Comparison of ENCODE assay signal across 8 cellular contexts in genomic region chr21:39388038-39388810, GRCh38. TPM values are rescaled to one million over a fixed set of nuclear protein-coding genes. Genes with fewer than 3 reads are reported as not detected.
DNase-seq lines count a peak whose midpoint lies in the region; ATAC-seq, FAIRE-seq and TF ChIP-seq lines count a peak whose summit lies in the region.

No MANE protein-coding gene starts in this region.

- H3K9me2 ChIP-seq in DOHH2 (replicated peaks; ENCODE audit: control insufficient read depth, low read length) (no peaks in the 10 kb centered on the region), GM23248 (ENCODE audit: insufficient read depth) (no peaks in the 10 kb centered on the region)

- peaks cover 11% of the 10 kb centered on the region for H3F3A ChIP-seq in DOHH2 (ENCODE audit: control insufficient read depth, insufficient read depth)
- H3F3A ChIP-seq in GM23248 (ENCODE audit: insufficient read depth) = peaks cover 10% of the 10 kb centered on the region

- peak overlapping the region; percentile 81 for H3K4me3 ChIP-seq in DOHH2 (ENCODE audit: low read length)
- peak overlapping the region; percentile 78 for H3K4me3 ChIP-seq in GM23248
- peak overlapping the region; percentile 65 for H3K4me3 ChIP-seq in fibroblast of pulmonary artery (replicated peaks; ENCODE audit: low read depth, low read length)

- H4K20me1 ChIP-seq in DOHH2 (ENCODE audit: control insufficient read depth, insufficient read depth, low read depth, low read length) = no peaks in the 10 kb centered on the region
- no peaks in the 10 kb centered on the region; the same call in 1 of the 2 replicates for H4K20me1 ChIP-seq in GM23248 (ENCODE audit: insufficient read depth)

- no peaks in the 10 kb centered on the region for H3K27me3 Mint-ChIP-seq in natural killer cell treated with Interleukin-12 subunit alpha and Interleukin-12 subunit beta and Interleukin-15 and Interleukin-18, amount 100 ng/mL, for 72 hours

- TF ChIP-seq CTCF in DOHH2 (IDR thresholded peaks at IDR 0.05; ENCODE audit: low read depth, low read length, poor library complexity, severe bottlenecking) = peak; percentile 93
- peak; percentile 78 for TF ChIP-seq CTCF in fibroblast of pulmonary artery (IDR thresholded peaks at IDR 0.05; ENCODE audit: low read length, missing control alignments)

- peak overlapping the region; percentile 82 for H3K27ac ChIP-seq in DOHH2 (ENCODE audit: low read depth, low read length)
- peak overlapping the region; percentile 66 for H3K27ac ChIP-seq in GM23248

- H3K36me3 Mint-ChIP-seq in natural killer cell treated with Interleukin-12 subunit alpha and Interleukin-12 subunit beta and Interleukin-15 and Interleukin-18, amount 100 ng/mL, for 72 hours = peaks cover 5% of the 10 kb centered on the region

- in situ Hi-C loops in GM23248 (cut with MboI) = no loop called here

- H3K9ac ChIP-seq in GM23248 = peak overlapping the region; percentile 78

- H3K9me3 ChIP-seq in DOHH2 (ENCODE audit: control insufficient read depth, insufficient read depth, low read length) (no peaks in the 10 kb centered on the region), GM23248 (ENCODE audit: low read depth) (no peaks in the 10 kb centered on the region)

- peak; percentile 83 to 89 for ATAC-seq in natural killer cell treated with Interleukin-12 subunit alpha and Interleukin-12 subunit beta and Interleukin-15 and Interleukin-18, amount 100 ng/mL, for 72 hours

- peak overlapping the region; percentile 94 for H2AFZ ChIP-seq in GM23248

- peak overlapping the region; percentile 95 for H3K4me3 Mint-ChIP-seq in natural killer cell treated with Interleukin-12 subunit alpha and Interleukin-12 subunit beta and Interleukin-15 and Interleukin-18, amount 100 ng/mL, for 72 hours

- 1 to 2% methylated on average over 35 of the region's 35 CpGs for WGBS in GM23248 (ENCODE audit: low coverage in 1 of 2, low lambda C conversion rate in 2 of 2, missing lambda C conversion rate in 2 of 2), 2 experiments

- H3K4me1 Mint-ChIP-seq in natural killer cell treated with Interleukin-12 subunit alpha and Interleukin-12 subunit beta and Interleukin-15 and Interleukin-18, amount 100 ng/mL, for 72 hours (ENCODE audit: low read depth in 2 of 2) = peaks cover 18 to 40% of the 10 kb centered on the region in 2 donors

- H3K27me3 ChIP-seq in DOHH2 (ENCODE audit: control insufficient read depth, low read length) (no peaks in the 10 kb centered on the region), GM23248 (replicated peaks; ENCODE audit: insufficient read depth) (no peaks in the 10 kb centered on the region)

- H3K36me3 ChIP-seq in DOHH2 (ENCODE audit: control insufficient read depth, low read length) = peaks cover 44% of the 10 kb centered on the region
- peaks cover 17% of the 10 kb centered on the region for H3K36me3 ChIP-seq in GM23248 (ENCODE audit: low read depth)

- H3K9me3 Mint-ChIP-seq in natural killer cell treated with Interleukin-12 subunit alpha and Interleukin-12 subunit beta and Interleukin-15 and Interleukin-18, amount 100 ng/mL, for 72 hours = no peaks in the 10 kb centered on the region

- DNase-seq in GM23248 = peak; percentile 92
- DNase-seq in KG1 (lab: John Stamatoyannopoulos, UW) = peak; percentile 82
- peak; percentile 63 for DNase-seq in RCC 7860 (ENCODE audit: low spot score)
- DNase-seq in activated T-helper 1 cell treated with anti-CD3 and anti-CD28 coated beads, Interleukin-2, amount 50 U/mL, for 16 hours (ENCODE audit: low read depth in 1 of 2, low spot score in 1 of 2) = peak; percentile 82 to 86
- DNase-seq in fibroblast of pulmonary artery (ENCODE audit: low read depth) = peak; percentile 84
- peak; percentile 91 for DNase-seq in natural killer cell treated with Interleukin-12 subunit alpha and Interleukin-12 subunit beta and Interleukin-15 and Interleukin-18, amount 100 ng/mL, for 72 hours (ENCODE audit: low spot score)
- peak; percentile 60 to 85 (median 82) for DNase-seq in stimulated activated naive CD4-positive, alpha-beta T cell (lab: John Stamatoyannopoulos, UW)

- H3K4me2 ChIP-seq in DOHH2 (ENCODE audit: low read length) (peak overlapping the region; percentile 98), GM23248 (ENCODE audit: unreplicated experiment) (peak overlapping the region; percentile 98)

- peaks cover 30% of the 10 kb centered on the region for H3K4me1 ChIP-seq in DOHH2 (ENCODE audit: control insufficient read depth, low read length)
- peaks cover 9% of the 10 kb centered on the region; the same call in 1 of the 2 replicates for H3K4me1 ChIP-seq in GM23248 (ENCODE audit: insufficient read depth)

- FAIRE-seq in RCC 7860 (lab: Jason Lieb, UNC) = no peak

- H3K79me2 ChIP-seq in DOHH2 (ENCODE audit: control insufficient read depth, low read length) = peaks cover 64% of the 10 kb centered on the region
- H3K79me2 ChIP-seq in GM23248 (ENCODE audit: insufficient read depth) = peaks cover 67% of the 10 kb centered on the region

- H3K27ac Mint-ChIP-seq in natural killer cell treated with Interleukin-12 subunit alpha and Interleukin-12 subunit beta and Interleukin-15 and Interleukin-18, amount 100 ng/mL, for 72 hours = peak overlapping the region; percentile 73 to 87

RNA-seq across cellular contexts. Expression of gene HMGN1, which starts 39.3 kb away (rescaled TPM):
- total RNA-seq in GM23248 (2014; rRNA removed; shearing (Covaris generic)) = 191 and 192 TPM in 2 replicates
- 340 and 349 TPM in 2 replicates for polyA plus RNA-seq in GM23248 (2016; fragmentation: Nextera tagmentation; extraction: Ambion mirVana)
- 100 to 1,000 TPM; 229 to 323 TPM for total RNA-seq in natural killer cell treated with Interleukin-12 subunit alpha and Interleukin-12 subunit beta and Interleukin-15 and Interleukin-18, amount 100 ng/mL, for 72 hours

RNA-seq across cellular contexts. Expression of gene LCA5L, which starts 57.4 kb away (rescaled TPM):
- total RNA-seq in GM23248 (2014; rRNA removed; shearing (Covaris generic)) = 1.1 TPM in 2 replicates
- 2.4 and 3.0 TPM in 2 replicates for polyA plus RNA-seq in GM23248 (2016; fragmentation: Nextera tagmentation; extraction: Ambion mirVana)
- total RNA-seq in natural killer cell treated with Interleukin-12 subunit alpha and Interleukin-12 subunit beta and Interleukin-15 and Interleukin-18, amount 100 ng/mL, for 72 hours = not detected

Comparison
In these comparisons a context has a peak if more than half of its experiments do, and no peak if none do; other contexts are left out.
1. Peak in every context shown above with its lines: DNase-seq, ATAC-seq, H3K4me3 ChIP-seq and H3K27ac ChIP-seq.